In the genomic region with DNA sequence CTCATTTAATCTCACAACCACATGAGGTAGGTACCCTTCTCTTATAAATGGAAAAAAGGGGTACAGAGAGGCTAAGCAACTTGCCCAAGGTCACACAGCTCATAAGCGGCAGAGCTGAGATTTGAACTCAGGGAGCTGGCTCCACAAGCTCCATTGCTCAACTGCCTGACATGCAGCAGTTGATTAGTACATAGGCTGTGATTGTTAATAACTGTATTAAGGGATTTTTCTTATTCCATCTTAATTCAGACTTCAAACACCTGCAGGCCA, we compare ENCODE assay signal across 21 cellular contexts. TPM values are rescaled to one million over a fixed set of nuclear protein-coding genes. Genes with fewer than 3 reads are reported as not detected.
DNase-seq lines count a peak whose midpoint lies in the region; ATAC-seq, FAIRE-seq and TF ChIP-seq lines count a peak whose summit lies in the region.
"Had no signal": no experiment of that assay in that cellular context is flagged by ENCODE, and none has a peak within 500 bp of the region (broad histone marks: within the 10 kb centered on the region; RNA-seq: fewer than 3 reads in every experiment).

No MANE protein-coding gene starts in this region.

- H3K9me1 ChIP-seq in K562 (ENCODE audit: control insufficient read depth, insufficient read depth, low read length): no peaks in the 10 kb centered on the region

- TF ChIP-seq POLR2A in K562 (conservative IDR thresholded peaks at IDR 0.05): no peak

- no peak for TF ChIP-seq RAD21 in K562 (CRISPR knock-in tag; conservative IDR thresholded peaks at IDR 0.05 in 1 of 2, IDR thresholded peaks at IDR 0.05 in 1 of 2)

- POLR2A ChIA-PET in K562 (lab: Yijun Ruan, JAX): interaction anchor here (1.1 kb wide), 1 partner anchor 11 kb away, joined by 4 read pairs; no protein-coding TSS in a partner anchor

- H3K18ac ChIP-seq in mesenchymal stem cell (ENCODE audit: low read depth in 1 of 2, low read length in 2 of 2): no peak overlapping the region

- peak overlapping the region; percentile 4 for H2AK5ac ChIP-seq in mesenchymal stem cell (ENCODE audit: low read length, severe bottlenecking)

- H3K23ac ChIP-seq in mesenchymal stem cell (ENCODE audit: low read length in 2 of 2): no peak overlapping the region

- no peak overlapping the region for H4K91ac ChIP-seq in mesenchymal stem cell (ENCODE audit: low read length)

- TF ChIP-seq CTCF in K562 (IDR thresholded peaks at IDR 0.05 in 2 of 3, conservative IDR thresholded peaks at IDR 0.05 in 1 of 3; ENCODE audit: insufficient read depth in 2 of 3, low read depth in 1 of 3, low read length in 3 of 3): no peak

- no peak overlapping the region for H2BK120ac ChIP-seq in mesenchymal stem cell (ENCODE audit: low read depth, low read length)

- no peaks in the 10 kb centered on the region for H3K79me2 ChIP-seq in K562 (ENCODE audit: control insufficient read depth, insufficient read depth, low read length)

- H2BK12ac ChIP-seq in mesenchymal stem cell (ENCODE audit: low read length in 2 of 2): no peak overlapping the region

- in situ Hi-C loops in K562 (cut with MboI): no loop called here

- H3K9ac ChIP-seq in K562 (ENCODE audit: insufficient read depth in 1 of 2, low read depth in 2 of 2, low read length in 2 of 2): no peak overlapping the region
- peak overlapping the region; percentile 57 for H3K9ac ChIP-seq in mesenchymal stem cell (ENCODE audit: low read length)

- no peak overlapping the region for H3K4me3 ChIP-seq in right cardiac atrium (ENCODE audit: low read length)
- H3K4me3 ChIP-seq in K562: no peak overlapping the region
- no peak overlapping the region for H3K4me3 ChIP-seq in mesenchymal stem cell (ENCODE audit: insufficient read depth in 1 of 2, low read depth in 1 of 2, low read length in 2 of 2)

- 0 out of 2 replicates have a peak, but pooled peaks cover 7% of the 10 kb centered on the region for H4K20me1 ChIP-seq in K562 (replicated peaks; ENCODE audit: control insufficient read depth, insufficient read depth, low read length)

- no peaks in the 10 kb centered on the region for H3K27me3 ChIP-seq in right cardiac atrium (ENCODE audit: control insufficient read depth, insufficient read depth)
- peaks cover 36 to 69% of the 10 kb centered on the region in 2 experiments for H3K27me3 ChIP-seq in K562 (ENCODE audit: control insufficient read depth in 2 of 2, insufficient read depth in 2 of 2, low read length in 2 of 2)
- H3K27me3 ChIP-seq in mesenchymal stem cell (ENCODE audit: control insufficient read depth in 1 of 2, insufficient read depth in 1 of 2, low read length in 2 of 2): no peaks in the 10 kb centered on the region
- H3K27me3 ChIP-seq: neutrophil had no signal

- 97% methylated on average over 1 of the region's 1 CpG for WGBS in right cardiac atrium
- WGBS in K562 (ENCODE audit: insufficient coverage, low coverage, missing lambda C conversion rate): 0% methylated on average over 1 of the region's 1 CpG
- WGBS in mesenchymal stem cell: 73% methylated on average over 1 of the region's 1 CpG

- no peak overlapping the region for H3K4ac ChIP-seq in mesenchymal stem cell (ENCODE audit: low read depth in 1 of 2, low read length in 2 of 2)

- no peak overlapping the region for H3K14ac ChIP-seq in mesenchymal stem cell (ENCODE audit: low read length in 2 of 2)

- intact Hi-C loops in right cardiac atrium (cut with DNase I): no loop called here
- intact Hi-C loops in left ventricle myocardium superior (cut with micrococcal nuclease): no loop called here
- intact Hi-C loops in K562 (cut with micrococcal nuclease): no loop called here

- ATAC-seq in right cardiac atrium: no peak
- no peak for ATAC-seq in left ventricle myocardium superior
- no peak for ATAC-seq in K562

- peaks cover 4% of the 10 kb centered on the region for H3K4me1 ChIP-seq in right cardiac atrium (ENCODE audit: control insufficient read depth, insufficient read depth, low read length)
- H3K4me1 ChIP-seq in K562 (replicated peaks in 1 of 2; ENCODE audit: control insufficient read depth in 2 of 2, insufficient read depth in 2 of 2, low read length in 2 of 2): peaks cover 0 to 10% of the 10 kb centered on the region in 2 experiments; a peak in 2 of 5 replicates
- peaks cover 12% of the 10 kb centered on the region for H3K4me1 ChIP-seq in mesenchymal stem cell (ENCODE audit: control insufficient read depth, insufficient read depth, low read depth, low read length)

- no TSS peak for BruUV-seq in K562 (replicated peaks; lab: Mats Ljungman, UMichigan)

- H3K79me1 ChIP-seq in mesenchymal stem cell (replicated peaks; ENCODE audit: low read length, poor library complexity, severe bottlenecking): no peaks in the 10 kb centered on the region

- H3K9me3 ChIP-seq in right cardiac atrium (ENCODE audit: control insufficient read depth, low read length) (no peaks in the 10 kb centered on the region), K562 (replicated peaks; ENCODE audit: control insufficient read depth, insufficient read depth, low read depth, low read length) (no peaks in the 10 kb centered on the region), mesenchymal stem cell (ENCODE audit: control insufficient read depth, low read length) (no peaks in the 10 kb centered on the region)
- H3K9me3 ChIP-seq: neutrophil had no signal

- H3K4me2 ChIP-seq in K562 (ENCODE audit: insufficient read depth, low read length): no peak overlapping the region
- H3K4me2 ChIP-seq in mesenchymal stem cell (ENCODE audit: low read length, poor library complexity, severe bottlenecking): no peak overlapping the region

- no peak overlapping the region for H2BK5ac ChIP-seq in mesenchymal stem cell (ENCODE audit: low read depth, low read length, poor library complexity, severe bottlenecking)

- H2BK15ac ChIP-seq in mesenchymal stem cell (ENCODE audit: low read depth, poor library complexity, severe bottlenecking): no peak overlapping the region

- no peak for DNase-seq in right cardiac atrium
- DNase-seq in left ventricle myocardium superior: no peak
- DNase-seq in K562 (ENCODE audit: extremely low read depth in 1 of 4, low spot score in 3 of 4): no peak
- DNase-seq in mesenchymal stem cell: no peak
- DNase-seq in urothelium cell line (ENCODE audit: low spot score): no peak
- no peak for DNase-seq in activated naive CD4-positive, alpha-beta T cell (lab: John Stamatoyannopoulos, UW)
- DNase-seq in ureter (ENCODE audit: low spot score): no peak
- DNase-seq in stimulated activated CD4-positive, alpha-beta T cell treated with anti-CD3 and anti-CD28 coated beads, Interleukin-12 subunit alpha, Interleukin-12 subunit beta, amount 100 ng/mL, for 4 hours: no peak
- DNase-seq: activated CD4-positive, alpha-beta T cell treated with anti-CD3 and anti-CD28 coated beads for 1 hour; activated T-cell treated with anti-CD3 and anti-CD28 coated beads, Interleukin-2, amount 50 U/mL, for 1 hour; central memory CD4-positive, alpha-beta T cell; KBM-7; NCI-H146; NCI-H2171; NCI-H526 had no signal

- CTCF ChIA-PET in K562 (lab: Yijun Ruan, JAX; ENCODE audit: low intra/inter-chr PET ratio): no interaction called here

- no peak for FAIRE-seq in K562 (lab: Jason Lieb, UNC)
- peak; percentile 59 for FAIRE-seq in urothelium cell line (lab: Jason Lieb, UNC)
- FAIRE-seq: keratinocyte had no signal

- H3K36me3 ChIP-seq in K562 (ENCODE audit: control insufficient read depth, insufficient read depth, low read length): no peaks in the 10 kb centered on the region
- H3K36me3 ChIP-seq in mesenchymal stem cell (ENCODE audit: control insufficient read depth in 1 of 2, insufficient read depth in 2 of 2, low read depth in 1 of 2, low read length in 2 of 2): peaks cover 0 to 88% of the 10 kb centered on the region in 2 experiments
- H3K36me3 ChIP-seq: neutrophil had no signal

- no peak overlapping the region for H4K8ac ChIP-seq in mesenchymal stem cell (ENCODE audit: low read length)

- H2AFZ ChIP-seq in K562 (ENCODE audit: low read depth, low read length) (no peak overlapping the region), mesenchymal stem cell (ENCODE audit: low read depth, low read length) (no peak overlapping the region)

- H3K27ac ChIP-seq in right cardiac atrium (ENCODE audit: low read length): peak overlapping the region; percentile 69
- H3K27ac ChIP-seq in K562 (ENCODE audit: extremely low read depth, low read depth, low read length): no peak overlapping the region
- H3K27ac ChIP-seq in mesenchymal stem cell (ENCODE audit: low read length, poor library complexity, severe bottlenecking): no peak overlapping the region
- H3K27ac ChIP-seq: C4-2B, neutrophil had no signal

- TF ChIP-seq EP300 in K562 (IDR thresholded peaks at IDR 0.05; ENCODE audit: low read length): no peak

RNA-seq across cellular contexts. Expression of a gene that starts 6.6 kb away (rescaled TPM):
- total RNA-seq in right cardiac atrium (100 to 1,000 TPM in 1 of 4 donors, 10 to 100 TPM in 3; 85.2 to 292 (median 98.2) TPM), left ventricle myocardium superior (19.5 TPM), K562 (2014; rRNA removed) (not detected in 2 replicates), K562 (2014; rRNA removed; fragmentation: Illumina TruSeq; extraction: Trizol) (not detected in 2 replicates), K562 (2015; rRNA removed; fragmentation: Illumina TruSeq; extraction: Trizol) (not detected in 2 replicates), K562 (2021) (not detected in 2 replicates), ureter (1.1 TPM)
- polyA plus RNA-seq in right cardiac atrium (102 TPM), K562 (2011; rRNA removed) (not detected in 2 replicates), K562 (2014; fragmentation: Illumina TruSeq; extraction: Trizol) (not detected in 2 replicates), K562 (2014; fragmentation: Nextera tagmentation; extraction: Ambion mirVana) (not detected), K562 (2014; rRNA removed) (not detected in 2 replicates)
- total RNA-seq in K562 (2011; cell fraction: chromatin; rRNA removed; ENCODE audit: low replicate concordance): not detected in 2 replicates
- total RNA-seq in K562 (2011; cell fraction: nucleolus; rRNA removed): not detected in 2 replicates
- total RNA-seq in K562 (2011; cell fraction: nucleoplasm; rRNA removed): not detected in 2 replicates
- polyA plus RNA-seq in K562 (2011; cell fraction: cytosol; rRNA removed): not detected in 2 replicates
- not detected in 2 replicates for polyA plus RNA-seq in K562 (2011; cell fraction: nucleus; rRNA removed)
- polyA plus RNA-seq in K562 (2012): 0.07 TPM in 1 of 2 replicates, not detected in the other
- not detected in 2 replicates for polyA minus RNA-seq in K562 (2011; rRNA and poly(A)+ RNA removed)
- polyA minus RNA-seq in K562 (2011; cell fraction: cytosol; rRNA and poly(A)+ RNA removed): 2.9 and 3.7 TPM in 2 replicates
- 0.56 and 0.81 TPM in 2 replicates for polyA minus RNA-seq in K562 (2011; cell fraction: nucleus; rRNA and poly(A)+ RNA removed)
- polyA plus RNA-seq in mesenchymal stem cell (2013, experiment 1 of 2): 0.10 TPM
- polyA plus RNA-seq in mesenchymal stem cell (2013, experiment 2 of 2): 0.07 TPM
- total RNA-seq: Daoy, epithelial cell of proximal tubule, urinary bladder had no signal
- polyA plus RNA-seq: keratinocyte had no signal

RNA-seq across cellular contexts. Expression of a gene that starts 23.9 kb away (rescaled TPM):
- total RNA-seq in right cardiac atrium (1 to 10 TPM in 3 of 4 donors, under 1 TPM in 1; 0.65 to 1.3 (median 1.1) TPM), left ventricle myocardium superior (0.25 TPM), K562 (2014; rRNA removed) (0.16 and 0.23 TPM in 2 replicates), K562 (2014; rRNA removed; fragmentation: Illumina TruSeq; extraction: Trizol) (0.10 TPM in 1 of 2 replicates, not detected in the other), K562 (2015; rRNA removed; fragmentation: Illumina TruSeq; extraction: Trizol) (not detected in 2 replicates), K562 (2021) (0.11 and 0.38 TPM in 2 replicates), ureter (3.4 TPM)
- polyA plus RNA-seq in right cardiac atrium (0.70 TPM), K562 (2011; rRNA removed) (0.03 TPM in 1 of 2 replicates, not detected in the other), K562 (2014; fragmentation: Illumina TruSeq; extraction: Trizol) (0.07 TPM in 1 of 2 replicates, not detected in the other), K562 (2014; fragmentation: Nextera tagmentation; extraction: Ambion mirVana) (not detected), K562 (2014; rRNA removed) (0.30 TPM in 1 of 2 replicates, not detected in the other)
- 0.42 TPM in 1 of 2 replicates, not detected in the other for total RNA-seq in K562 (2011; cell fraction: chromatin; rRNA removed; ENCODE audit: low replicate concordance)
- total RNA-seq in K562 (2011; cell fraction: nucleolus; rRNA removed): 0.79 and 1.0 TPM in 2 replicates
- total RNA-seq in K562 (2011; cell fraction: nucleoplasm; rRNA removed): 0.66 TPM in 1 of 2 replicates, not detected in the other
- polyA plus RNA-seq in K562 (2011; cell fraction: cytosol; rRNA removed): 0.01 and 0.10 TPM in 2 replicates
- not detected in 2 replicates for polyA plus RNA-seq in K562 (2011; cell fraction: nucleus; rRNA removed)
- 0.21 and 0.79 TPM in 2 replicates for polyA plus RNA-seq in K562 (2012)
- polyA minus RNA-seq in K562 (2011; rRNA and poly(A)+ RNA removed): 0.07 TPM in 1 of 2 replicates, not detected in the other
- 0.64 TPM in 1 of 2 replicates, not detected in the other for polyA minus RNA-seq in K562 (2011; cell fraction: cytosol; rRNA and poly(A)+ RNA removed)
- 0.33 and 0.67 TPM in 2 replicates for polyA minus RNA-seq in K562 (2011; cell fraction: nucleus; rRNA and poly(A)+ RNA removed)
- not detected for polyA plus RNA-seq in mesenchymal stem cell (2013, experiment 1 of 2)
- not detected for polyA plus RNA-seq in mesenchymal stem cell (2013, experiment 2 of 2)
- total RNA-seq: Daoy, epithelial cell of proximal tubule had no signal
- polyA plus RNA-seq: keratinocyte had no signal
